11 cellular contexts compared by ENCODE assay signal in the genomic region with DNA sequence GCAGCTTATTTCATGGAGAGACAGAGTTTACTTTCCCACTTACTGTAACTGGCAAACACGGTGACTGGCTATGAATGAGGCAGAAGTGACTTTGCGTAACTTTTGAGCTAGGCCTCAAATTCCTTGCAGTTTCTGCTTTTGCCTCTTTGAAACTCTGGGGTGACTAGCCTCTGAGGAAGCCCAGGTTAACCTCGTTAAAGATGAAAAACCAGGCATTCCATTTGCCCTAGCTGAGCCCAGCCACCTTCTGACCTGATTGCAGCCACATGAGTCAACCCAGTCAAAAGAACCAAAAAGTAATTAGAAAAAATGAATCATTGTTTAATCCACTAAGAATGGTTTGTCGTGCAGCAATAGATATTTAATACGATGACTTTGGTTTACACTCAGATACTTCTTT. TPM values are rescaled to one million over a fixed set of nuclear protein-coding genes. Genes with fewer than 3 reads are reported as not detected.
DNase-seq lines count a peak whose midpoint lies in the region; ATAC-seq and TF ChIP-seq lines count a peak whose summit lies in the region.
"Had no signal": no experiment of that assay in that cellular context is flagged by ENCODE, and none has a peak within 500 bp of the region (broad histone marks: within the 10 kb centered on the region; RNA-seq: fewer than 3 reads in every experiment).

No MANE protein-coding gene starts in this region.

- H3K36me3 Mint-ChIP-seq in GM23338 (ENCODE audit: low read depth) (no peaks in the 10 kb centered on the region), endodermal cell (ENCODE audit: low read depth) (no peaks in the 10 kb centered on the region)

- WGBS in endodermal cell (ENCODE audit: insufficient coverage in 1 of 2, insufficient read length in 1 of 2), 2 experiments, result 81 to 100% methylated on average over 2 to 4 of the region's 5 CpGs

- TF ChIP-seq CTCF in GM23338 (conservative IDR thresholded peaks at IDR 0.05; ENCODE audit: low read depth in 2 of 2) (no peak), endodermal cell (conservative IDR thresholded peaks at IDR 0.05) (no peak), retinal pigment epithelial cell (conservative IDR thresholded peaks at IDR 0.05; ENCODE audit: low read depth, low read length) (no peak)

- H2AFZ ChIP-seq in GM23338, result no peak overlapping the region

- H3K27me3 ChIP-seq in GM23338 (ENCODE audit: insufficient read depth) (no peaks in the 10 kb centered on the region), NT2/D1 (ENCODE audit: insufficient read depth, insufficient read length) (no peaks in the 10 kb centered on the region), endodermal cell (ENCODE audit: control insufficient read depth, insufficient read depth, low read length, poor library complexity, severe bottlenecking) (no peaks in the 10 kb centered on the region)
- H3K27me3 ChIP-seq: heart left ventricle, upper lobe of right lung had no signal

- H3K4me3 Mint-ChIP-seq in GM23338, result no peak overlapping the region
- H3K4me3 Mint-ChIP-seq in endodermal cell, result no peak overlapping the region

- no peak overlapping the region for H3K4me2 ChIP-seq in GM23338

- H3K9me3 ChIP-seq in NT2/D1 (ENCODE audit: insufficient read depth, low read length), result no peaks in the 10 kb centered on the region
- H3K9me3 ChIP-seq in endodermal cell (ENCODE audit: control insufficient read depth, low read length), result no peaks in the 10 kb centered on the region
- H3K9me3 ChIP-seq: heart left ventricle, upper lobe of right lung had no signal

- no peaks in the 10 kb centered on the region for H3K36me3 ChIP-seq in GM23338 (ENCODE audit: insufficient read depth)
- H3K36me3 ChIP-seq in NT2/D1 (ENCODE audit: insufficient read depth, insufficient read length, low read length), result no peaks in the 10 kb centered on the region
- H3K36me3 ChIP-seq in endodermal cell (ENCODE audit: control insufficient read depth, insufficient read depth, low read length), result no peaks in the 10 kb centered on the region
- H3K36me3 ChIP-seq: heart left ventricle, upper lobe of right lung had no signal

- H3K9me3 Mint-ChIP-seq in GM23338 (no peaks in the 10 kb centered on the region), endodermal cell (no peaks in the 10 kb centered on the region)

- H3K27ac ChIP-seq in GM23338 (ENCODE audit: low read depth) (no peak overlapping the region; the same call in 1 of the 2 replicates), endodermal cell (ENCODE audit: low read depth, low read length) (no peak overlapping the region)
- H3K27ac ChIP-seq: heart left ventricle, upper lobe of right lung had no signal

- H3K4me1 ChIP-seq in GM23338 (ENCODE audit: insufficient read depth) (no peaks in the 10 kb centered on the region), NT2/D1 (ENCODE audit: insufficient read depth, insufficient read length) (no peaks in the 10 kb centered on the region), endodermal cell (ENCODE audit: control insufficient read depth, insufficient read depth, low read length) (no peaks in the 10 kb centered on the region)
- H3K4me1 ChIP-seq: heart left ventricle, upper lobe of right lung had no signal

- H3K4me1 Mint-ChIP-seq in GM23338 (no peaks in the 10 kb centered on the region; the same call in 2 of the 3 replicates), endodermal cell (no peaks in the 10 kb centered on the region)

- no peaks in the 10 kb centered on the region for H3K79me2 ChIP-seq in GM23338 (replicated peaks; ENCODE audit: insufficient read depth)

- H3K27ac Mint-ChIP-seq in GM23338, result peak overlapping the region; percentile 71; the same call in 1 of the 2 replicates
- H3K27ac Mint-ChIP-seq in endodermal cell, result no peak overlapping the region

- H3K9me2 ChIP-seq in GM23338 (ENCODE audit: insufficient read depth), result no peaks in the 10 kb centered on the region

- no peaks in the 10 kb centered on the region for H3K27me3 Mint-ChIP-seq in GM23338 (ENCODE audit: insufficient read depth, low read depth, poor library complexity)
- H3K27me3 Mint-ChIP-seq in endodermal cell (ENCODE audit: insufficient read depth), result no peaks in the 10 kb centered on the region

- no peak overlapping the region for H3K4me3 ChIP-seq in GM23338
- H3K4me3 ChIP-seq in NT2/D1 (ENCODE audit: insufficient read length, low read depth), result no peak overlapping the region
- no peak overlapping the region for H3K4me3 ChIP-seq in endodermal cell (ENCODE audit: low read length)
- H3K4me3 ChIP-seq in retinal pigment epithelial cell (ENCODE audit: low read length), result no peak overlapping the region
- H3K4me3 ChIP-seq: heart left ventricle, upper lobe of right lung had no signal

- peak; percentile 57 for DNase-seq in GM23338 (ENCODE audit: low spot score)
- DNase-seq in NT2/D1 (ENCODE audit: low read depth, low spot score), result peak; percentile 6
- DNase-seq in endodermal cell, result peak; percentile 47
- peak; percentile 92 for DNase-seq in retinal pigment epithelial cell (ENCODE audit: low read depth)
- DNase-seq in activated T-cell treated with anti-CD3 and anti-CD28 coated beads, Interleukin-2, amount 50 U/mL, for 1 hour, result no peak
- DNase-seq: activated gamma-delta T cell treated with Interleukin-2 at 50 U/mL for 16 hours, heart left ventricle, NCI-H345, upper lobe of right lung had no signal

- H3F3A ChIP-seq in GM23338 (replicated peaks; ENCODE audit: low read depth), result no peaks in the 10 kb centered on the region

- ATAC-seq in GM23338 (peak; percentile 72), GM19328 (IDR thresholded peaks at IDR 0.05; ENCODE audit: unreplicated experiment) (no peak), HG03460 (IDR thresholded peaks at IDR 0.05; ENCODE audit: unreplicated experiment) (no peak)
- ATAC-seq: heart left ventricle, upper lobe of right lung had no signal

- no peaks in the 10 kb centered on the region for H4K20me1 ChIP-seq in GM23338 (replicated peaks; ENCODE audit: insufficient read depth)

- H3K9ac ChIP-seq in NT2/D1 (ENCODE audit: insufficient read length, low read depth) (no peak overlapping the region), endodermal cell (ENCODE audit: extremely low read depth, low read length, poor library complexity, severe bottlenecking) (no peak overlapping the region)

TF ChIP-seq in GM23338, 12 proteins besides CTCF, POLR2A, EP300 and RAD21 (continues in another document):
- TF ChIP-seq POLR2AphosphoS5 (IDR thresholded peaks at IDR 0.05; ENCODE audit: low read depth), result no peak
- TF ChIP-seq CREB1 (CRISPR knock-in tag; IDR thresholded peaks at IDR 0.05; ENCODE audit: low read depth), result no peak
- peak; percentile 29; the same call in 1 of the 2 replicates for TF ChIP-seq ZNF331 (CRISPR knock-in tag; IDR thresholded peaks at IDR 0.05; ENCODE audit: low read depth)

RNA-seq across cellular contexts. Expression of gene PRMT6, which starts 20.4 kb away (rescaled TPM):
- total RNA-seq in GM23338 (2014; rRNA removed; shearing (Covaris generic)), result 46.6 and 51.0 TPM in 2 replicates
- 27.9 and 29.6 TPM in 2 replicates for polyA plus RNA-seq in GM23338 (2016; fragmentation: Nextera tagmentation; extraction: Ambion mirVana)
- total RNA-seq in endodermal cell, result 10 to 100 TPM; 26.0 to 27.6 TPM
- 23.9 TPM for polyA plus RNA-seq in endodermal cell (2013, experiment 1 of 2)
- polyA plus RNA-seq in endodermal cell (2013, experiment 2 of 2), result 20.7 TPM
